8 cellular contexts compared by ENCODE assay signal in genomic region chr11:94128746-94129504, GRCh38. TPM values are rescaled to one million over a fixed set of nuclear protein-coding genes. Genes with fewer than 3 reads are reported as not detected.
DNase-seq lines count a peak whose midpoint lies in the region; TF ChIP-seq lines count a peak whose summit lies in the region.

TSS of gene PANX1 (plus strand) at chr11:94128841. CDS start at chr11:94129313, 472 bp downstream.

- TF ChIP-seq CTCF in Loucy (conservative IDR thresholded peaks at IDR 0.05; ENCODE audit: low read length) (no peak), suprapubic skin (IDR thresholded peaks at IDR 0.05) (no peak)

- H3K9me3 ChIP-seq in ES-I3 (ENCODE audit: control insufficient read depth, insufficient read depth, low read length) (no peaks in the 10 kb centered on the region; the same call in 1 of the 2 replicates), Loucy (ENCODE audit: insufficient read depth, low read depth, low read length) (no peaks in the 10 kb centered on the region), SJCRH30 (replicated peaks) (no peaks in the 10 kb centered on the region), suprapubic skin (no peaks in the 10 kb centered on the region)

- no peaks in the 10 kb centered on the region for H3F3A ChIP-seq in Loucy (ENCODE audit: low read depth)

- peaks cover 39% of the 10 kb centered on the region for H4K20me1 ChIP-seq in Loucy (ENCODE audit: insufficient read depth, low read length, poor library complexity, severe bottlenecking)

- H3K4me3 ChIP-seq in H7 (ENCODE audit: insufficient read depth, low read depth, low read length) (peak within 1 kb of the TSS; percentile 95), Loucy (ENCODE audit: low read length, poor library complexity, severe bottlenecking) (peak within 1 kb of the TSS; percentile 92), SJCRH30 (peak within 1 kb of the TSS; percentile 88), suprapubic skin (peak within 1 kb of the TSS; percentile 62)

- peak within 1 kb of the TSS; percentile 93 for H2AFZ ChIP-seq in Loucy (ENCODE audit: low read length)

- under 1% methylated on average over 29 of the region's 92 CpGs for WGBS in suprapubic skin

- peak; percentile 89 for DNase-seq in H7
- DNase-seq in SJCRH30, result peak; percentile 71 to 79
- DNase-seq in activated naive CD4-positive, alpha-beta T cell (lab: John Stamatoyannopoulos, UW), result peak; percentile 22 to 60 (median 35)
- DNase-seq in germinal center (ENCODE audit: low spot score), result peak; percentile 67
- DNase-seq in nucleus accumbens (lab: John Stamatoyannopoulos, UW), result peak in 48 of 56 donors; percentile 30 to 86 (median 70)
- peak; percentile 88 to 90 for DNase-seq in suprapubic skin (ENCODE audit: low spot score in 2 of 2)

- H3K79me2 ChIP-seq in Loucy (ENCODE audit: insufficient read depth, low read length), result peaks cover 62% of the 10 kb centered on the region

- no peaks in the 10 kb centered on the region for H3K9me2 ChIP-seq in Loucy (replicated peaks; ENCODE audit: low read depth, low read length)

- H3K4me1 ChIP-seq in ES-I3 (ENCODE audit: insufficient read depth, low read length), result peaks cover 28% of the 10 kb centered on the region
- peaks cover 54% of the 10 kb centered on the region for H3K4me1 ChIP-seq in Loucy (ENCODE audit: insufficient read depth, low read length, poor library complexity, severe bottlenecking)
- H3K4me1 ChIP-seq in SJCRH30, result no peaks in the 10 kb centered on the region
- peaks cover 52% of the 10 kb centered on the region for H3K4me1 ChIP-seq in suprapubic skin

- peak within 1 kb of the TSS; percentile 77 for H3K9ac ChIP-seq in ES-I3 (ENCODE audit: low read depth, low read length)
- H3K9ac ChIP-seq in Loucy (ENCODE audit: low read depth, low read length, poor library complexity, severe bottlenecking), result peak within 1 kb of the TSS; percentile 81

- peak within 1 kb of the TSS; percentile 92 for H3K4me2 ChIP-seq in Loucy (ENCODE audit: low read depth, low read length, poor library complexity, severe bottlenecking)

- no peaks in the 10 kb centered on the region for H3K36me3 ChIP-seq in ES-I3 (ENCODE audit: insufficient read depth, low read length)
- no peaks in the 10 kb centered on the region for H3K36me3 ChIP-seq in H7 (replicated peaks; ENCODE audit: control insufficient read depth, insufficient read depth, low read length)
- no peaks in the 10 kb centered on the region for H3K36me3 ChIP-seq in Loucy (ENCODE audit: insufficient read depth, low read length)
- H3K36me3 ChIP-seq in SJCRH30, result no peaks in the 10 kb centered on the region
- no peaks in the 10 kb centered on the region for H3K36me3 ChIP-seq in suprapubic skin

- no peak for TF ChIP-seq EP300 in suprapubic skin (IDR thresholded peaks at IDR 0.05)

- peak in 1 of 2 donors; percentile 71 for TF ChIP-seq POLR2A in suprapubic skin (IDR thresholded peaks at IDR 0.05)

- H3K27me3 ChIP-seq in H7 (ENCODE audit: control insufficient read depth, insufficient read depth, low read length), result no peaks in the 10 kb centered on the region
- H3K27me3 ChIP-seq in Loucy (ENCODE audit: insufficient read depth, low read length, poor library complexity, severe bottlenecking), result no peaks in the 10 kb centered on the region
- no peaks in the 10 kb centered on the region for H3K27me3 ChIP-seq in SJCRH30
- H3K27me3 ChIP-seq in suprapubic skin, result no peaks in the 10 kb centered on the region

- H3K27ac ChIP-seq in SJCRH30 (peak within 1 kb of the TSS; percentile 93), suprapubic skin (peak within 1 kb of the TSS; percentile 89)

RNA-seq across cellular contexts. Expression of gene PANX1, which starts in this region (rescaled TPM):
- 25.7 and 26.4 TPM in 2 replicates for total RNA-seq in H7 (2014; rRNA removed; shearing (Covaris generic))
- total RNA-seq in SJCRH30 (2014; rRNA removed; shearing (Covaris generic)), result 22.1 and 22.5 TPM in 2 replicates
- total RNA-seq in suprapubic skin, result 10 to 100 TPM in 3 of 4 donors, 1 to 10 TPM in 1; 8.9 to 42.7 (median 28.2) TPM

Comparison
In these comparisons a context has a peak if more than half of its experiments do, and no peak if none do; other contexts are left out.
1. Peak in every context shown above with its lines: DNase-seq, H3K4me3 ChIP-seq and H3K27ac ChIP-seq.
2. DNase-seq: peak in every context shown above with its lines; median percentile 89 in H7; 89 in suprapubic skin; 75 in SJCRH30; 70 in nucleus accumbens; 67 in germinal center; 35 in activated naive CD4-positive, alpha-beta T cell.